In genomic region chr6:37516920-37517405, GRCh38 we compare ENCODE assay signal across 12 cellular contexts. TPM values are rescaled to one million over a fixed set of nuclear protein-coding genes. Genes with fewer than 3 reads are reported as not detected.
A peak's percentile ranks its signal among the peaks of the same experiment; 100 is the strongest.
DNase-seq lines count a peak whose midpoint lies in the region; ATAC-seq, FAIRE-seq and TF ChIP-seq lines count a peak whose summit lies in the region.
"Had no signal": no experiment of that assay in that cellular context is flagged by ENCODE, and none has a peak within 500 bp of the region (broad histone marks: within the 10 kb centered on the region; RNA-seq: fewer than 3 reads in every experiment).

No MANE protein-coding gene starts in this region.

- ATAC-seq in activated T-cell treated with anti-CD3 and anti-CD28 coated beads, Interleukin-2, amount 50 U/mL, for 4 hours = peak; percentile 5 to 6
- no peak for ATAC-seq in activated CD4-positive, CD25-positive, alpha-beta regulatory T cell treated with anti-CD3 and anti-CD28 coated beads, Interleukin-2, amount 50 U/mL, for 24 hours

- H3K4me2 ChIP-seq in OCI-LY3 (ENCODE audit: low read length) = peak overlapping the region; percentile 48

- peak overlapping the region; percentile 23; the same call in 1 of the 2 replicates for H2AFZ ChIP-seq in OCI-LY3 (ENCODE audit: low read depth, low read length)

- peak overlapping the region; percentile 85 for H3K4me3 Mint-ChIP-seq in activated T-cell treated with anti-CD3 and anti-CD28 coated beads, Interleukin-2, amount 50 U/mL, for 4 hours

- peak overlapping the region; percentile 26 for H3K4me3 ChIP-seq in OCI-LY3 (ENCODE audit: low read length)
- peak overlapping the region; percentile 43 for H3K4me3 ChIP-seq in thymus (ENCODE audit: low read length)
- H3K4me3 ChIP-seq: sigmoid colon had no signal

- no peaks in the 10 kb centered on the region for H3K9me3 Mint-ChIP-seq in activated T-cell treated with anti-CD3 and anti-CD28 coated beads, Interleukin-2, amount 50 U/mL, for 4 hours

- 74% methylated on average over 16 of the region's 16 CpGs for WGBS in thymus

- no peaks in the 10 kb centered on the region for H3K79me2 ChIP-seq in OCI-LY3 (ENCODE audit: low read length)

- H4K20me1 ChIP-seq in OCI-LY3 (ENCODE audit: insufficient read depth, low read length) = no peaks in the 10 kb centered on the region

- FAIRE-seq in urothelium cell line (lab: Jason Lieb, UNC) = no peak
- FAIRE-seq: keratinocyte had no signal

- no peaks in the 10 kb centered on the region for H3K27me3 Mint-ChIP-seq in activated T-cell treated with anti-CD3 and anti-CD28 coated beads, Interleukin-2, amount 50 U/mL, for 4 hours (ENCODE audit: low read depth)

- no peak overlapping the region for H3K9ac ChIP-seq in OCI-LY3 (ENCODE audit: low read length)

- H3K4me1 ChIP-seq in OCI-LY3 (ENCODE audit: low read length) (peaks cover 21% of the 10 kb centered on the region), thymus (ENCODE audit: control insufficient read depth, insufficient read depth, low read length) (peaks cover 73% of the 10 kb centered on the region)

- no peak for TF ChIP-seq CTCF in OCI-LY3 (IDR thresholded peaks at IDR 0.05; ENCODE audit: low read depth, low read length)

- DNase-seq in activated T-cell treated with anti-CD3 and anti-CD28 coated beads, Interleukin-2, amount 50 U/mL, for 4 hours = no peak
- DNase-seq in activated T-cell treated with anti-CD3 and anti-CD28 coated beads for 4 hours (no peak), urothelium cell line (ENCODE audit: low spot score) (no peak), 8988T (no peak)
- DNase-seq in effector CD4-positive, alpha-beta T cell = peak; percentile 8
- DNase-seq: sigmoid colon had no signal

- H3K27ac ChIP-seq in OCI-LY3 (ENCODE audit: low read length) (no peak overlapping the region), thymus (ENCODE audit: low read depth) (peak overlapping the region; percentile 95)

- no peaks in the 10 kb centered on the region for H3K9me3 ChIP-seq in OCI-LY3 (ENCODE audit: insufficient read depth, low read length)
- no peaks in the 10 kb centered on the region for H3K9me3 ChIP-seq in thymus (ENCODE audit: control insufficient read depth)
- H3K9me3 ChIP-seq: sigmoid colon, suprapubic skin had no signal

- H3K36me3 Mint-ChIP-seq in activated T-cell treated with anti-CD3 and anti-CD28 coated beads, Interleukin-2, amount 50 U/mL, for 4 hours (ENCODE audit: insufficient read depth) = no peaks in the 10 kb centered on the region

- peaks cover 86% of the 10 kb centered on the region for H3K4me1 Mint-ChIP-seq in activated T-cell treated with anti-CD3 and anti-CD28 coated beads, Interleukin-2, amount 50 U/mL, for 4 hours (ENCODE audit: low read depth)

- H3K36me3 ChIP-seq in OCI-LY3 (replicated peaks; ENCODE audit: low read depth, low read length) (no peaks in the 10 kb centered on the region), thymus (ENCODE audit: control insufficient read depth, insufficient read depth) (no peaks in the 10 kb centered on the region)
- H3K36me3 ChIP-seq: sigmoid colon, suprapubic skin had no signal

- H3K27me3 ChIP-seq in OCI-LY3 (ENCODE audit: low read depth, low read length) (peaks cover 17% of the 10 kb centered on the region), thymus (ENCODE audit: control insufficient read depth, insufficient read depth) (no peaks in the 10 kb centered on the region)
- H3K27me3 ChIP-seq: dorsolateral prefrontal cortex had no signal

RNA-seq across cellular contexts. Expression of gene CCDC167, which starts 17.3 kb away (rescaled TPM):
- total RNA-seq in activated T-cell treated with anti-CD3 and anti-CD28 coated beads, Interleukin-2, amount 50 U/mL, for 4 hours = 10 to 100 TPM; 49.3 to 52.2 (median 52.2) TPM
- 54.9 TPM for polyA plus RNA-seq in thymus

Comparison
In these comparisons a context has a peak if more than half of its experiments do, and no peak if none do; other contexts are left out.
1. ATAC-seq: peak in activated T-cell treated with anti-CD3 and anti-CD28 coated beads, Interleukin-2, amount 50 U/mL, for 4 hours (2 of 2); none in activated CD4-positive, CD25-positive, alpha-beta regulatory T cell treated with anti-CD3 and anti-CD28 coated beads, Interleukin-2, amount 50 U/mL, for 24 hours (0 of 2).